14 cellular contexts compared by ENCODE assay signal in genomic region chr7:28711096-28711495, GRCh38.
"Had no signal": no experiment of that assay in that cellular context is flagged by ENCODE, and none has a peak within 500 bp of the region (broad histone marks: within the 10 kb centered on the region; RNA-seq: fewer than 3 reads in every experiment).

No MANE protein-coding gene starts in this region.

- DNase-seq: activated CD4-positive, alpha-beta T cell treated with anti-CD3 and anti-CD28 coated beads for 1 hour; activated CD4-positive, alpha-beta T cell treated with anti-CD3 and anti-CD28 coated beads, Interleukin-2, amount 50 U/mL, for 4 hours; activated naive CD4-positive, alpha-beta T cell treated with Interleukin-2 at 50 U/mL for 16 hours; activated T-cell treated with anti-CD3 and anti-CD28 coated beads for 4 hours; aorta; erythroblast; lower lobe of right lung; stimulated activated CD4-positive, alpha-beta T cell treated with anti-CD3 and anti-CD28 coated beads, Interleukin-15, amount 100 ng/mL, for 24 hours; testis had no signal

- H3K4me3 Mint-ChIP-seq: activated T-helper 17 cell treated with anti-CD3 and anti-CD28 coated beads, Interleukin-2, amount 50 U/mL, for 72 hours; mesothelial cell of epicardium; stimulated activated naive CD8-positive, alpha-beta T cell treated with anti-CD3 and anti-CD28 coated beads, Interleukin-15, Interleukin-2, amounts not matched to agents 100 ng/mL and 50 ng/mL, for 24 hours had no signal

- H3K27ac Mint-ChIP-seq: activated T-helper 17 cell treated with anti-CD3 and anti-CD28 coated beads, Interleukin-2, amount 50 U/mL, for 72 hours; mesothelial cell of epicardium; stimulated activated naive CD8-positive, alpha-beta T cell treated with anti-CD3 and anti-CD28 coated beads, Interleukin-15, Interleukin-2, amounts not matched to agents 100 ng/mL and 50 ng/mL, for 24 hours had no signal

- H3K9me3 ChIP-seq: breast epithelium, lower lobe of right lung, testis had no signal

- ATAC-seq: activated T-helper 17 cell treated with anti-CD3 and anti-CD28 coated beads, Interleukin-2, amount 50 U/mL, for 72 hours; lower lobe of right lung had no signal

- H3K36me3 Mint-ChIP-seq: mesothelial cell of epicardium had no signal

- H3K36me3 ChIP-seq: breast epithelium, lower lobe of right lung had no signal

- H3K4me3 ChIP-seq: breast epithelium, lower lobe of right lung, skin epidermis, testis had no signal

- H3K9me3 Mint-ChIP-seq: activated T-helper 17 cell treated with anti-CD3 and anti-CD28 coated beads, Interleukin-2, amount 50 U/mL, for 72 hours; mesothelial cell of epicardium; stimulated activated naive CD8-positive, alpha-beta T cell treated with anti-CD3 and anti-CD28 coated beads, Interleukin-15, Interleukin-2, amounts not matched to agents 100 ng/mL and 50 ng/mL, for 24 hours had no signal

- H3K4me1 ChIP-seq: breast epithelium, testis had no signal

- H3K27me3 ChIP-seq: breast epithelium, testis had no signal

- H3K4me1 Mint-ChIP-seq: activated T-helper 17 cell treated with anti-CD3 and anti-CD28 coated beads, Interleukin-2, amount 50 U/mL, for 72 hours had no signal

- H3K27me3 Mint-ChIP-seq: activated T-helper 17 cell treated with anti-CD3 and anti-CD28 coated beads, Interleukin-2, amount 50 U/mL, for 72 hours had no signal

- H3K27ac ChIP-seq: lower lobe of right lung, skin epidermis, testis had no signal
